In the genomic region with DNA sequence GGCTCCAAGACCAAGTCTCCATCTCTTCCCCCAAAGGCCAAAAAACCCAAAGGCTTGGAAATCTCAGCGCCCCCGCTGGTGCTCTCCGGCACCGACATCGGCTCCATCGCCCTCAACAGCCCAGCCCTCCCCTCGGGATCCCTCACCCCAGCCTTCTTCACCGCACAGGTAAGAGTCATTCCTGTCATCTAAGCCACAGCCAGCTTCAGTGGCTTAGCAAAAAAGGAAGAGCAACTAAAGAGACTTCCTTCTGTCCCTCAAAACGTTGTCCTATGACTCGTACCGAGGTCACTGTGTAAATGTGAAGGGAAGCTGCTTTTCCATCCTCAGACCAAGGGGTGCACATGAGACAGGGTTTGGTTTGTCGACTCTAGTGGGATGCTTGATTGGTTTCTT, we compare ENCODE assay signal across 1 cellular context.
TF ChIP-seq lines count a peak whose summit lies in the region.

No MANE protein-coding gene starts in this region.

TF ChIP-seq in WTC11, 78 proteins besides CTCF, POLR2A, EP300 and RAD21 (continued from another document):
- TF ChIP-seq, protein P1, sequence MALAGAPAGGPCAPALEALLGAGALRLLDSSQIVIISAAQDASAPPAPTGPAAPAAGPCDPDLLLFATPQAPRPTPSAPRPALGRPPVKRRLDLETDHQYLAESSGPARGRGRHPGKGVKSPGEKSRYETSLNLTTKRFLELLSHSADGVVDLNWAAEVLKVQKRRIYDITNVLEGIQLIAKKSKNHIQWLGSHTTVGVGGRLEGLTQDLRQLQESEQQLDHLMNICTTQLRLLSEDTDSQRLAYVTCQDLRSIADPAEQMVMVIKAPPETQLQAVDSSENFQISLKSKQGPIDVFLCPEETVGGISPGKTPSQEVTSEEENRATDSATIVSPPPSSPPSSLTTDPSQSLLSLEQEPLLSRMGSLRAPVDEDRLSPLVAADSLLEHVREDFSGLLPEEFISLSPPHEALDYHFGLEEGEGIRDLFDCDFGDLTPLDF (CRISPR knock-in tag; IDR thresholded peaks at IDR 0.05): no peak
- TF ChIP-seq, protein P2, sequence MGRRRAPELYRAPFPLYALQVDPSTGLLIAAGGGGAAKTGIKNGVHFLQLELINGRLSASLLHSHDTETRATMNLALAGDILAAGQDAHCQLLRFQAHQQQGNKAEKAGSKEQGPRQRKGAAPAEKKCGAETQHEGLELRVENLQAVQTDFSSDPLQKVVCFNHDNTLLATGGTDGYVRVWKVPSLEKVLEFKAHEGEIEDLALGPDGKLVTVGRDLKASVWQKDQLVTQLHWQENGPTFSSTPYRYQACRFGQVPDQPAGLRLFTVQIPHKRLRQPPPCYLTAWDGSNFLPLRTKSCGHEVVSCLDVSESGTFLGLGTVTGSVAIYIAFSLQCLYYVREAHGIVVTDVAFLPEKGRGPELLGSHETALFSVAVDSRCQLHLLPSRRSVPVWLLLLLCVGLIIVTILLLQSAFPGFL (CRISPR knock-in tag; IDR thresholded peaks at IDR 0.05; ENCODE audit: borderline replicate concordance): no peak
